1 cellular context compared by ENCODE assay signal in the genomic region with DNA sequence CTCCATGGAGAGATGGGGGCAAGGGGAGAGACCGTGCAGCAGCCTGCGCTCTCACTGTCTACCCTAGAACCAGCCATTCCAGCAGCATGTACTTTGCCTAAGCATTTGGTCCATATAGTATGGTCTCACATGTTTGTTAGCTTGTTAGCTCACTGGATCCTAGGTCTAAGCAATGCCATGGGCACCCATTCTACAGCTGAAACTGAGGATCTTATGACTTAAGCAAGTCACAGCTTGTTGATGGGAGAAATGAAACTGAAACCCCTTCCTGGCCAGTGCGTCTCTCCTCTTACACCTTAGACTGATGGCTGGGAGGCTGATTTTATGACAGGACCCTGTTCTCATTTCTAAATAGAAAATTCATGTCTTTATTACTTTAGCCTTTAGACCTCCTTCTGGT.
TF ChIP-seq lines count a peak whose summit lies in the region.

No MANE protein-coding gene starts in this region.

TF ChIP-seq in A549, 52 proteins besides CTCF, POLR2A, EP300 and RAD21 (continued from another document):
- TF ChIP-seq, protein P1, sequence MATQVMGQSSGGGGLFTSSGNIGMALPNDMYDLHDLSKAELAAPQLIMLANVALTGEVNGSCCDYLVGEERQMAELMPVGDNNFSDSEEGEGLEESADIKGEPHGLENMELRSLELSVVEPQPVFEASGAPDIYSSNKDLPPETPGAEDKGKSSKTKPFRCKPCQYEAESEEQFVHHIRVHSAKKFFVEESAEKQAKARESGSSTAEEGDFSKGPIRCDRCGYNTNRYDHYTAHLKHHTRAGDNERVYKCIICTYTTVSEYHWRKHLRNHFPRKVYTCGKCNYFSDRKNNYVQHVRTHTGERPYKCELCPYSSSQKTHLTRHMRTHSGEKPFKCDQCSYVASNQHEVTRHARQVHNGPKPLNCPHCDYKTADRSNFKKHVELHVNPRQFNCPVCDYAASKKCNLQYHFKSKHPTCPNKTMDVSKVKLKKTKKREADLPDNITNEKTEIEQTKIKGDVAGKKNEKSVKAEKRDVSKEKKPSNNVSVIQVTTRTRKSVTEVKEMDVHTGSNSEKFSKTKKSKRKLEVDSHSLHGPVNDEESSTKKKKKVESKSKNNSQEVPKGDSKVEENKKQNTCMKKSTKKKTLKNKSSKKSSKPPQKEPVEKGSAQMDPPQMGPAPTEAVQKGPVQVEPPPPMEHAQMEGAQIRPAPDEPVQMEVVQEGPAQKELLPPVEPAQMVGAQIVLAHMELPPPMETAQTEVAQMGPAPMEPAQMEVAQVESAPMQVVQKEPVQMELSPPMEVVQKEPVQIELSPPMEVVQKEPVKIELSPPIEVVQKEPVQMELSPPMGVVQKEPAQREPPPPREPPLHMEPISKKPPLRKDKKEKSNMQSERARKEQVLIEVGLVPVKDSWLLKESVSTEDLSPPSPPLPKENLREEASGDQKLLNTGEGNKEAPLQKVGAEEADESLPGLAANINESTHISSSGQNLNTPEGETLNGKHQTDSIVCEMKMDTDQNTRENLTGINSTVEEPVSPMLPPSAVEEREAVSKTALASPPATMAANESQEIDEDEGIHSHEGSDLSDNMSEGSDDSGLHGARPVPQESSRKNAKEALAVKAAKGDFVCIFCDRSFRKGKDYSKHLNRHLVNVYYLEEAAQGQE (IDR thresholded peaks at IDR 0.05), result no peak
- TF ChIP-seq, protein P2, sequence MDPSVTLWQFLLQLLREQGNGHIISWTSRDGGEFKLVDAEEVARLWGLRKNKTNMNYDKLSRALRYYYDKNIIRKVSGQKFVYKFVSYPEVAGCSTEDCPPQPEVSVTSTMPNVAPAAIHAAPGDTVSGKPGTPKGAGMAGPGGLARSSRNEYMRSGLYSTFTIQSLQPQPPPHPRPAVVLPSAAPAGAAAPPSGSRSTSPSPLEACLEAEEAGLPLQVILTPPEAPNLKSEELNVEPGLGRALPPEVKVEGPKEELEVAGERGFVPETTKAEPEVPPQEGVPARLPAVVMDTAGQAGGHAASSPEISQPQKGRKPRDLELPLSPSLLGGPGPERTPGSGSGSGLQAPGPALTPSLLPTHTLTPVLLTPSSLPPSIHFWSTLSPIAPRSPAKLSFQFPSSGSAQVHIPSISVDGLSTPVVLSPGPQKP (IDR thresholded peaks at IDR 0.05; ENCODE audit: low read depth, low read length), result no peak
- TF ChIP-seq HOXB5 (CRISPR knock-in tag; IDR thresholded peaks at IDR 0.05) (no peak), TFCP2L1 (CRISPR knock-in tag; IDR thresholded peaks at IDR 0.05) (no peak), EHMT2 (IDR thresholded peaks at IDR 0.05; ENCODE audit: low read depth) (no peak), POLR2AphosphoS2 (conservative IDR thresholded peaks at IDR 0.05; ENCODE audit: low read length) (no peak), HOXA7 (CRISPR knock-in tag; IDR thresholded peaks at IDR 0.05) (no peak), CBX2 (IDR thresholded peaks at IDR 0.05; ENCODE audit: borderline replicate concordance, low read depth) (no peak), SMC3 (IDR thresholded peaks at IDR 0.05) (no peak)
